ENCODE assay signal across 8 cellular contexts in genomic region chr17:73091770-73092517, GRCh38. TPM values are rescaled to one million over a fixed set of nuclear protein-coding genes. Genes with fewer than 3 reads are reported as not detected.
DNase-seq lines count a peak whose midpoint lies in the region; ATAC-seq and TF ChIP-seq lines count a peak whose summit lies in the region.

No MANE protein-coding gene starts in this region.

- H3K27ac ChIP-seq in VCaP = peak overlapping the region; percentile 53; the same call in 1 of the 2 replicates

- H3K4me1 Mint-ChIP-seq in IgD-negative memory B cell (peaks cover 19 to 27% (median 25%) of the 10 kb centered on the region in 3 donors), natural killer cell (peaks cover 25 to 59% of the 10 kb centered on the region in 2 donors)

- H3K4me3 Mint-ChIP-seq in IgD-negative memory B cell = peak overlapping the region; percentile 85 to 100 (median 98)
- H3K4me3 Mint-ChIP-seq in natural killer cell = peak overlapping the region; percentile 96

- H3K27me3 Mint-ChIP-seq in IgD-negative memory B cell (peaks cover 3% of the 10 kb centered on the region), natural killer cell (ENCODE audit: low read depth in 2 of 2) (peaks cover 8 to 13% of the 10 kb centered on the region in 2 donors)

- H3K36me3 Mint-ChIP-seq in IgD-negative memory B cell (peaks cover 8% of the 10 kb centered on the region), natural killer cell (peaks cover 4% of the 10 kb centered on the region)

- ATAC-seq in GM18505 (IDR thresholded peaks at IDR 0.05; ENCODE audit: unreplicated experiment) (peak; percentile 15), natural killer cell (peak in 1 of 3 donors; percentile 3), HG02938 (IDR thresholded peaks at IDR 0.05; ENCODE audit: unreplicated experiment) (no peak)

- CTCF ChIA-PET in BJ (lab: Yijun Ruan, JAX) = interaction anchor here (0.6 to 1.3 kb wide), 7 partner anchors 18 to 1967 kb away, joined by 3 to 6 read pairs (median 3); no protein-coding TSS in a partner anchor

- TF ChIP-seq POLR2A in GM18505 (IDR thresholded peaks at IDR 0.05; ENCODE audit: borderline replicate concordance, extremely low read depth, insufficient read depth, insufficient read length) = no peak

- no peak for DNase-seq in BJ (ENCODE audit: low read depth)
- DNase-seq in fibroblast of peridontal ligament (ENCODE audit: extremely low read depth) = peak; percentile 19
- DNase-seq in natural killer cell = no peak
- DNase-seq in NCI-H2081 (lab: John Stamatoyannopoulos, UW) = no peak

- H3K27ac Mint-ChIP-seq in IgD-negative memory B cell (peak overlapping the region in 2 of 3 donors; percentile 89 to 90), natural killer cell (peak overlapping the region; percentile 77 to 88)

- H3K4me3 ChIP-seq in BJ (ENCODE audit: low read depth, low read length) = peak overlapping the region; percentile 83

- intact Hi-C loops in natural killer cell (cut with micrococcal nuclease) = no loop called here

- H3K9me3 Mint-ChIP-seq in IgD-negative memory B cell (no peaks in the 10 kb centered on the region), natural killer cell (no peaks in the 10 kb centered on the region)

- POLR2A ChIA-PET in BJ (lab: Charles Lee) = no interaction called here

- TF ChIP-seq CTCF in BJ (IDR thresholded peaks at IDR 0.05; ENCODE audit: insufficient read depth, low read depth, low read length) (no peak), VCaP (conservative IDR thresholded peaks at IDR 0.05) (no peak), natural killer cell (IDR thresholded peaks at IDR 0.05) (no peak)

- 0 out of 2 replicates have a peak, but pooled peaks cover 1% of the 10 kb centered on the region for H3K27me3 ChIP-seq in BJ (ENCODE audit: control insufficient read depth, insufficient read depth, low read length)

- H3K36me3 ChIP-seq in BJ (ENCODE audit: control insufficient read depth, insufficient read depth, low read length) = no peaks in the 10 kb centered on the region; the same call in 1 of the 2 replicates

RNA-seq across cellular contexts. Expression of gene SLC39A11, which starts 0.5 kb away (rescaled TPM):
- 17.6 and 20.9 TPM in 2 replicates for polyA plus RNA-seq in BJ (2011; rRNA removed)
- polyA minus RNA-seq in BJ (2011; rRNA and poly(A)+ RNA removed) = 22.4 and 31.7 TPM in 2 replicates
- 13.7 TPM for polyA plus RNA-seq in IgD-negative memory B cell
- 10 to 100 TPM; 32.6 to 44.9 (median 39.4) TPM for total RNA-seq in natural killer cell
